In the genomic region with DNA sequence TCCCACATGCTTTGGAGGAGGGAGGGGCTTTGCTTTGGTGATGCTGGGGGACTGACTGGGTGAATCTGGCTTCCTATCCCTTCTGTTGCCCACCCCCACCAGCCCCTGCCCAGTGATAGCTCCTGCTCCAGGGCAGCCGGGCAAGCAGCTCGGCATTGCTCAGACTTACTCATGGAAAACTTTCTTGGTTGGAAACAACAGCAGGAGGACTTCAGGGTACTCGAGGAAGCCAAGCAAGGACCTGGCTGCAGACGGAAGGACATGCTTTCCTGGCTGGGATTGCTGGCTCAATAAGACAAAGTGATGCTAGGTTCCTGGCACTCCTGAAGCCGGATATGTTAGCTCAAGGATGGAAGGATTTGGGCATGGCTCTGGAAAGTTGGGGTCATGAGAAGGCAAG, we compare ENCODE assay signal across 16 cellular contexts. TPM values are rescaled to one million over a fixed set of nuclear protein-coding genes. Genes with fewer than 3 reads are reported as not detected.
"Had no signal": no experiment of that assay in that cellular context is flagged by ENCODE, and none has a peak within 500 bp of the region (broad histone marks: within the 10 kb centered on the region; RNA-seq: fewer than 3 reads in every experiment).

No MANE protein-coding gene starts in this region.

- H3K9me3 Mint-ChIP-seq: activated CD4-positive, alpha-beta memory T cell treated with anti-CD3 and anti-CD28 coated beads for 36 hours; stimulated activated naive B cell treated with anti-CD40 and anti-IgM and Interleukin-4, amounts not matched to agents 10 μg/mL and 1 μg/mL and 100 μg/mL, for 72 hours had no signal

- H3K4me3 ChIP-seq: dorsolateral prefrontal cortex had no signal

- H3K36me3 Mint-ChIP-seq: activated CD4-positive, alpha-beta memory T cell treated with anti-CD3 and anti-CD28 coated beads for 36 hours; activated naive CD8-positive, alpha-beta T cell; stimulated activated naive B cell treated with anti-CD40 and anti-IgM and Interleukin-4, amounts not matched to agents 10 μg/mL and 1 μg/mL and 100 μg/mL, for 72 hours had no signal

- H3K4me3 Mint-ChIP-seq: activated CD4-positive, alpha-beta memory T cell treated with anti-CD3 and anti-CD28 coated beads for 36 hours; activated CD4-positive, alpha-beta T cell treated with anti-CD3 and anti-CD28 coated beads for 36 hours; activated naive CD8-positive, alpha-beta T cell; stimulated activated naive B cell treated with anti-CD40 and anti-IgM and Interleukin-4, amounts not matched to agents 10 μg/mL and 1 μg/mL and 100 μg/mL, for 72 hours had no signal

- ATAC-seq: activated CD4-positive, alpha-beta T cell treated with anti-CD3 and anti-CD28 coated beads for 36 hours; sciatic nerve had no signal

- H3K27ac Mint-ChIP-seq: activated CD4-positive, alpha-beta memory T cell treated with anti-CD3 and anti-CD28 coated beads for 36 hours; activated CD4-positive, alpha-beta T cell treated with anti-CD3 and anti-CD28 coated beads for 36 hours; activated naive CD8-positive, alpha-beta T cell; progenitor cell of endocrine pancreas; stimulated activated naive B cell treated with anti-CD40 and anti-IgM and Interleukin-4, amounts not matched to agents 10 μg/mL and 1 μg/mL and 100 μg/mL, for 72 hours had no signal

- H3K27ac ChIP-seq: dorsolateral prefrontal cortex had no signal

- DNase-seq: activated CD4-positive, alpha-beta memory T cell treated with anti-CD3 and anti-CD28 coated beads for 36 hours; activated CD4-positive, alpha-beta T cell treated with anti-CD3 and anti-CD28 coated beads for 36 hours; caudate nucleus; dorsolateral prefrontal cortex; erythroblast; hippocampal formation; midbrain; stimulated activated naive B cell treated with anti-CD40 and anti-IgM and Interleukin-4, amounts not matched to agents 10 μg/mL and 1 μg/mL and 100 μg/mL, for 72 hours; SW 1271; trophoblast cell had no signal

RNA-seq across cellular contexts. Expression of gene DES, which starts 19.5 kb away (rescaled TPM):
- total RNA-seq: activated CD4-positive, alpha-beta memory T cell treated with anti-CD3 and anti-CD28 coated beads for 36 hours; activated CD4-positive, alpha-beta T cell treated with anti-CD3 and anti-CD28 coated beads for 36 hours; glomerular endothelial cell; progenitor cell of endocrine pancreas; T-helper 2 cell treated with Interferon-gamma antibody and Interleukin-4, amounts not matched to agents 100 ng/mL and 5 ng/mL, for 36 hours had no signal
- polyA plus RNA-seq: neural cell had no signal
